Comparison of ENCODE assay signal across 8 cellular contexts in the genomic region with DNA sequence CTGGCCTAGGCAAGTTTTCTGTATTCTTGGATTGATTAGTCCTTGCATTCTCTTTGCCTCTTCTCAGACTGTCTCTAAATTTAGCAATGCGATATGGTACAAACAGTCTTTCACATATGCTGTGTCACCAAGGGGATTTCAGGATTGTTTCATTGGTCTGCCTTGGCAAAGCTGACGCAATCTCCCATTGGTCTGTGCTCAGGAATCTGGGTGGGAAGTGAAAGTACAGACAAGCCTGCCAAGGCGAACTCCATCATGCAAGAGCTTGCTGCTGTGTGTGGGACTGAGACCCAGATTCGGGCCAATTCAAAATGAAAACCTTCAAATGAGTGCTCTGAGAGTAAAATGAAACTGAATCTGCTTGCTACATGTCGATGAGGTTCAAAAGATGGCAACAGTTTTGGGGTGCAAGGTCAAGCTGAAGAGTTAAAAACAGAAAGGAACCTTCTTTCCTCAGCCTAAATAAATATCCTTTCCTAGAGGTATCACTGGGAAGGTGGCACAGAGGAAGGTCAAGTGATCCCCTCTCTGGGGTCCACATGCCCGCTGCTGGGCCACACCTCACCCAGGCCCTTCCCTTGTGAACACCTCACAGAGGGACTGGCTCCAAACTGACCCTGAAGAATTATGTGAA.
DNase-seq lines count a peak whose midpoint lies in the region; ATAC-seq and TF ChIP-seq lines count a peak whose summit lies in the region.

No MANE protein-coding gene starts in this region.

- peak; percentile 81 for ATAC-seq in GM18873 (IDR thresholded peaks at IDR 0.05; ENCODE audit: low FRiP score, unreplicated experiment)
- peak; percentile 91 for ATAC-seq in HG03045 (IDR thresholded peaks at IDR 0.05; ENCODE audit: unreplicated experiment)

- CTCF ChIA-PET in Caco-2 (lab: Charles Lee) = no interaction called here

- no peak overlapping the region for H3K4me3 Mint-ChIP-seq in neural progenitor cell
- no peak overlapping the region for H3K4me3 Mint-ChIP-seq in Caco-2 (ENCODE audit: unreplicated experiment)

- no peak overlapping the region for H3K4me2 ChIP-seq in neural progenitor cell

- H3K27me3 ChIP-seq in ACC112 (ENCODE audit: insufficient read depth, low read length) (no peaks in the 10 kb centered on the region), dorsolateral prefrontal cortex (no peaks in the 10 kb centered on the region), neural progenitor cell (no peaks in the 10 kb centered on the region), uterus (no peaks in the 10 kb centered on the region), Caco-2 (replicated peaks; ENCODE audit: control insufficient read depth, insufficient read depth, low read length) (no peaks in the 10 kb centered on the region)

- H3K36me3 ChIP-seq in ACC112 (ENCODE audit: insufficient read depth, low read length) = no peaks in the 10 kb centered on the region
- H3K36me3 ChIP-seq in neural progenitor cell = no peaks in the 10 kb centered on the region
- no peaks in the 10 kb centered on the region for H3K36me3 ChIP-seq in uterus
- no peaks in the 10 kb centered on the region for H3K36me3 ChIP-seq in Caco-2 (ENCODE audit: control insufficient read depth, insufficient read depth, low read length)

- H3K27ac Mint-ChIP-seq in neural progenitor cell = no peak overlapping the region
- no peak overlapping the region for H3K27ac Mint-ChIP-seq in Caco-2 (ENCODE audit: unreplicated experiment)

- H3K4me3 ChIP-seq in ACC112 (ENCODE audit: low read depth, low read length) (peak overlapping the region; percentile 60), dorsolateral prefrontal cortex (peak overlapping the region in 13 of 59 donors; percentile 2 to 28 (median 13)), neural progenitor cell (no peak overlapping the region), uterus (no peak overlapping the region), Caco-2 (ENCODE audit: low read depth, low read length) (no peak overlapping the region)

- H3K4me1 Mint-ChIP-seq in neural progenitor cell (no peaks in the 10 kb centered on the region), Caco-2 (ENCODE audit: low read depth, unreplicated experiment) (no peaks in the 10 kb centered on the region)

- H3K79me2 ChIP-seq in ACC112 (ENCODE audit: control insufficient read depth, insufficient read depth, low read length, unreplicated experiment) (no peaks in the 10 kb centered on the region), neural progenitor cell (ENCODE audit: low read depth) (no peaks in the 10 kb centered on the region)

- H3K27ac ChIP-seq in ACC112 (ENCODE audit: low read depth, low read length) (peak overlapping the region; percentile 96), dorsolateral prefrontal cortex (peak overlapping the region in 55 of 59 donors; percentile 3 to 91 (median 72)), neural progenitor cell (no peak overlapping the region), uterus (peak overlapping the region; percentile 59 to 65)

- H3K36me3 Mint-ChIP-seq in neural progenitor cell (no peaks in the 10 kb centered on the region), Caco-2 (ENCODE audit: insufficient read depth, unreplicated experiment) (no peaks in the 10 kb centered on the region)

- no TSS peak for BruUV-seq in Caco-2 (replicated peaks; lab: Mats Ljungman, UMichigan)

- intact Hi-C loops in dorsolateral prefrontal cortex (cut with DNase I) = no loop called here
- intact Hi-C loops in uterus (cut with DNase I; ENCODE audit: low total_unique reads) = no loop called here
- intact Hi-C loops in Caco-2 (cut with micrococcal nuclease; ENCODE audit: unreplicated experiment) = no loop called here

- H3K9me3 Mint-ChIP-seq in neural progenitor cell = no peaks in the 10 kb centered on the region
- H3K9me3 Mint-ChIP-seq in Caco-2 (ENCODE audit: unreplicated experiment) = peaks cover 12% of the 10 kb centered on the region

- no peak overlapping the region for H3K9ac ChIP-seq in neural progenitor cell

- peaks cover 2% of the 10 kb centered on the region for H3K27me3 Mint-ChIP-seq in neural progenitor cell (ENCODE audit: insufficient read depth, low read depth)
- no peaks in the 10 kb centered on the region for H3K27me3 Mint-ChIP-seq in Caco-2 (ENCODE audit: insufficient read depth, unreplicated experiment)

- H2AFZ ChIP-seq in ACC112 (ENCODE audit: low read length, unreplicated experiment) (peak overlapping the region; percentile 44), neural progenitor cell (replicated peaks) (peak overlapping the region; percentile 70)

- POLR2A ChIA-PET in Caco-2 (lab: Charles Lee) = no interaction called here

- no peak for TF ChIP-seq CTCF in dorsolateral prefrontal cortex (IDR thresholded peaks at IDR 0.05 in 54 of 56, conservative IDR thresholded peaks at IDR 0.05 in 2 of 56; ENCODE audit: low read depth in 1 of 56, partially characterized antibody in 56 of 56)
- TF ChIP-seq CTCF in neural progenitor cell (IDR thresholded peaks at IDR 0.05) = no peak
- no peak for TF ChIP-seq CTCF in uterus (IDR thresholded peaks at IDR 0.05)
- TF ChIP-seq CTCF in Caco-2 (IDR thresholded peaks at IDR 0.05; ENCODE audit: insufficient read depth in 1 of 2, low read depth in 1 of 2, low read length in 1 of 2, severe bottlenecking in 1 of 2, unreplicated experiment in 1 of 2) = no peak

- peak; percentile 95 for DNase-seq in SIG-M5 treated with dmso at 0.1 percent for 504 hours (lab: John Stamatoyannopoulos, UW; ENCODE audit: unreplicated experiment)
- DNase-seq in dorsolateral prefrontal cortex = peak in 9 of 10 donors; percentile 55 to 88 (median 73)
- DNase-seq in neural progenitor cell (ENCODE audit: low spot score) = no peak
- peak; percentile 71 to 72 for DNase-seq in uterus
- DNase-seq in Caco-2 = no peak

- H3K9me3 ChIP-seq in neural progenitor cell (ENCODE audit: low read depth) (no peaks in the 10 kb centered on the region), uterus (no peaks in the 10 kb centered on the region), Caco-2 (no peaks in the 10 kb centered on the region)

- H3K4me1 ChIP-seq in ACC112 (ENCODE audit: control insufficient read depth, insufficient read depth, low read length, unreplicated experiment) = peaks cover 31% of the 10 kb centered on the region
- H3K4me1 ChIP-seq in neural progenitor cell = no peaks in the 10 kb centered on the region
- H3K4me1 ChIP-seq in uterus = peaks cover 6 to 7% of the 10 kb centered on the region in 2 donors
- H3K4me1 ChIP-seq in Caco-2 = 0 out of 2 replicates have a peak, but pooled peaks cover 8% of the 10 kb centered on the region

- TF ChIP-seq POLR2A in uterus (IDR thresholded peaks at IDR 0.05) = no peak

- no peaks in the 10 kb centered on the region for H3F3A ChIP-seq in neural progenitor cell (ENCODE audit: low read depth)

- H4K20me1 ChIP-seq in neural progenitor cell (ENCODE audit: low read depth) = no peaks in the 10 kb centered on the region

Comparison
In these comparisons a context has a peak if more than half of its experiments do, and no peak if none do; other contexts are left out.
1. DNase-seq: peak in SIG-M5 treated with dmso at 0.1 percent for 504 hours (single experiment), dorsolateral prefrontal cortex (9 of 10) and uterus (2 of 2); none in neural progenitor cell (single experiment) and Caco-2 (0 of 2).